Comparison of ENCODE assay signal across 1 cellular context in genomic region chr1:62386351-62387121, GRCh38.
A peak's percentile ranks its signal among the peaks of the same experiment; 100 is the strongest.
TF ChIP-seq lines count a peak whose summit lies in the region.

No MANE protein-coding gene starts in this region.

TF ChIP-seq in HepG2, 621 proteins besides CTCF, POLR2A, EP300 and RAD21 (continued from another document and continues in another):
- TF ChIP-seq KIAA2018 (CRISPR knock-in tag; IDR thresholded peaks at IDR 0.05; ENCODE audit: borderline replicate concordance) (no peak), ZBTB40 (IDR thresholded peaks at IDR 0.05) (no peak), ZBTB40 (CRISPR knock-in tag; IDR thresholded peaks at IDR 0.05) (no peak), EED (CRISPR knock-in tag; IDR thresholded peaks at IDR 0.05) (no peak), HDAC2 (CRISPR knock-in tag; IDR thresholded peaks at IDR 0.05) (peak; percentile 67), SIX1 (CRISPR knock-in tag; IDR thresholded peaks at IDR 0.05; ENCODE audit: borderline replicate concordance) (peak; percentile 86), ZNF101 (CRISPR knock-in tag; IDR thresholded peaks at IDR 0.05; ENCODE audit: borderline replicate concordance, low read depth) (no peak), ELF3 (CRISPR knock-in tag; IDR thresholded peaks at IDR 0.05) (peak; percentile 20; the same call in 1 of the 2 replicates), ZNF883 (CRISPR knock-in tag; IDR thresholded peaks at IDR 0.05; ENCODE audit: not compliant biosample characterization) (no peak), SSRP1 (CRISPR knock-in tag; IDR thresholded peaks at IDR 0.05) (no peak), ZNF570 (CRISPR knock-in tag; IDR thresholded peaks at IDR 0.05; ENCODE audit: borderline replicate concordance) (no peak), HES4 (CRISPR knock-in tag; IDR thresholded peaks at IDR 0.05; ENCODE audit: borderline replicate concordance) (no peak), ZBTB43 (CRISPR knock-in tag; conservative IDR thresholded peaks at IDR 0.05) (no peak), SMYD3 (CRISPR knock-in tag; IDR thresholded peaks at IDR 0.05) (no peak), ARHGAP35 (CRISPR knock-in tag; IDR thresholded peaks at IDR 0.05; ENCODE audit: borderline replicate concordance) (no peak), NCOA2 (CRISPR knock-in tag; IDR thresholded peaks at IDR 0.05) (peak; percentile 84; the same call in 1 of the 2 replicates), KDM6A (CRISPR knock-in tag; IDR thresholded peaks at IDR 0.05; ENCODE audit: low read depth) (peak; percentile 60; the same call in 1 of the 2 replicates), PAXIP1 (CRISPR knock-in tag; conservative IDR thresholded peaks at IDR 0.05) (peak; percentile 72), RELA (CRISPR knock-in tag; IDR thresholded peaks at IDR 0.05) (no peak)
- TF ChIP-seq, protein P1, sequence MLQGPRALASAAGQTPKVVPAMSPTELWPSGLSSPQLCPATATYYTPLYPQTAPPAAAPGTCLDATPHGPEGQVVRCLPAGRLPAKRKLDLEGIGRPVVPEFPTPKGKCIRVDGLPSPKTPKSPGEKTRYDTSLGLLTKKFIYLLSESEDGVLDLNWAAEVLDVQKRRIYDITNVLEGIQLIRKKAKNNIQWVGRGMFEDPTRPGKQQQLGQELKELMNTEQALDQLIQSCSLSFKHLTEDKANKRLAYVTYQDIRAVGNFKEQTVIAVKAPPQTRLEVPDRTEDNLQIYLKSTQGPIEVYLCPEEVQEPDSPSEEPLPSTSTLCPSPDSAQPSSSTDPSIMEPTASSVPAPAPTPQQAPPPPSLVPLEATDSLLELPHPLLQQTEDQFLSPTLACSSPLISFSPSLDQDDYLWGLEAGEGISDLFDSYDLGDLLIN (CRISPR knock-in tag; IDR thresholded peaks at IDR 0.05; ENCODE audit: borderline replicate concordance): no peak
- TF ChIP-seq, protein P2, sequence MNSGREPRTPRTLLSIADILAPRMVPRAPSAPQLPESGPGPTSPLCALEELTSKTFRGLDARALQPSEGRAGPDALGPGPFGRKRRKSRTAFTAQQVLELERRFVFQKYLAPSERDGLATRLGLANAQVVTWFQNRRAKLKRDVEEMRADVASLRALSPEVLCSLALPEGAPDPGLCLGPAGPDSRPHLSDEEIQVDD (CRISPR knock-in tag; IDR thresholded peaks at IDR 0.05; ENCODE audit: borderline replicate concordance): no peak
- TF ChIP-seq, protein P3, sequence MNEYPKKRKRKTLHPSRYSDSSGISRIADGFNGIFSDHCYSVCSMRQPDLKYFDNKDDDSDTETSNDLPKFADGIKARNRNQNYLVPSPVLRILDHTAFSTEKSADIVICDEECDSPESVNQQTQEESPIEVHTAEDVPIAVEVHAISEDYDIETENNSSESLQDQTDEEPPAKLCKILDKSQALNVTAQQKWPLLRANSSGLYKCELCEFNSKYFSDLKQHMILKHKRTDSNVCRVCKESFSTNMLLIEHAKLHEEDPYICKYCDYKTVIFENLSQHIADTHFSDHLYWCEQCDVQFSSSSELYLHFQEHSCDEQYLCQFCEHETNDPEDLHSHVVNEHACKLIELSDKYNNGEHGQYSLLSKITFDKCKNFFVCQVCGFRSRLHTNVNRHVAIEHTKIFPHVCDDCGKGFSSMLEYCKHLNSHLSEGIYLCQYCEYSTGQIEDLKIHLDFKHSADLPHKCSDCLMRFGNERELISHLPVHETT (CRISPR knock-in tag; conservative IDR thresholded peaks at IDR 0.05): no peak
